19 cellular contexts compared by ENCODE assay signal in genomic region chr6:33670971-33671370, GRCh38. TPM values are rescaled to one million over a fixed set of nuclear protein-coding genes. Genes with fewer than 3 reads are reported as not detected.
A peak's percentile ranks its signal among the peaks of the same experiment; 100 is the strongest.
DNase-seq lines count a peak whose midpoint lies in the region; ATAC-seq and TF ChIP-seq lines count a peak whose summit lies in the region.
"Had no signal": no experiment of that assay in that cellular context is flagged by ENCODE, and none has a peak within 500 bp of the region (broad histone marks: within the 10 kb centered on the region; RNA-seq: fewer than 3 reads in every experiment).

No MANE protein-coding gene starts in this region.

- H4K91ac ChIP-seq in neuronal stem cell (ENCODE audit: low read depth, low read length, poor library complexity) = no peak overlapping the region

- peak overlapping the region; percentile 35 for H3K23ac ChIP-seq in neuronal stem cell (ENCODE audit: low read depth, low read length, poor library complexity)

- ATAC-seq in stimulated activated naive CD8-positive, alpha-beta T cell treated with anti-CD3 and anti-CD28 coated beads, Interleukin-15, Interleukin-2, amounts not matched to agents 100 U/mL and 50 U/mL, for 24 hours = no peak
- ATAC-seq in left ventricle myocardium superior = no peak
- no peak for ATAC-seq in HG03432 (IDR thresholded peaks at IDR 0.05; ENCODE audit: unreplicated experiment)
- ATAC-seq in HG02840 (IDR thresholded peaks at IDR 0.05; ENCODE audit: low FRiP score, unreplicated experiment) = no peak
- ATAC-seq: GM12878 had no signal

- peak overlapping the region; percentile 29 for H3K18ac ChIP-seq in neuronal stem cell (ENCODE audit: low read length)

- H3K9me3 ChIP-seq in HEK293 (ENCODE audit: control insufficient read depth, insufficient read depth, low read depth, low read length) (no peaks in the 10 kb centered on the region), esophagus (ENCODE audit: control insufficient read depth in 2 of 2, insufficient read depth in 1 of 2, low read depth in 1 of 2, low read length in 1 of 2) (no peaks in the 10 kb centered on the region), neuronal stem cell (replicated peaks in 1 of 2; ENCODE audit: control insufficient read depth in 2 of 2, insufficient read depth in 1 of 2, low read depth in 1 of 2, low read length in 2 of 2) (no peaks in the 10 kb centered on the region)
- H3K9me3 ChIP-seq: Peyer's patch had no signal

- H3K27me3 ChIP-seq in esophagus (ENCODE audit: control insufficient read depth in 1 of 2, insufficient read depth in 2 of 2, low read length in 2 of 2) (no peaks in the 10 kb centered on the region), neuronal stem cell (ENCODE audit: control insufficient read depth in 3 of 3, insufficient read depth in 3 of 3, low read depth in 1 of 3, low read length in 3 of 3) (no peaks in the 10 kb centered on the region)
- H3K27me3 ChIP-seq: Peyer's patch had no signal

- H3K4me1 ChIP-seq in HEK293 (ENCODE audit: control insufficient read depth, insufficient read depth, low read length) (no peaks in the 10 kb centered on the region), esophagus (ENCODE audit: control insufficient read depth in 2 of 2, insufficient read depth in 2 of 2, low read length in 1 of 2) (peaks cover 4% of the 10 kb centered on the region in 2 donors), neuronal stem cell (ENCODE audit: control insufficient read depth in 2 of 2, insufficient read depth in 1 of 2, low read depth in 1 of 2, low read length in 2 of 2) (peaks cover 12 to 16% of the 10 kb centered on the region in 2 donors)
- H3K4me1 ChIP-seq: Peyer's patch had no signal

- H3K9ac ChIP-seq in neuronal stem cell (ENCODE audit: low read depth, low read length, poor library complexity) = no peak overlapping the region

- no peak for TF ChIP-seq CTCF in HEK293 (tag by site-specific recombination; IDR thresholded peaks at IDR 0.05)

- peak overlapping the region; percentile 23 for H2AK5ac ChIP-seq in neuronal stem cell (ENCODE audit: low read depth, low read length)

- no peak overlapping the region for H3K14ac ChIP-seq in neuronal stem cell (ENCODE audit: low read length)

- DNase-seq in ELF-1 (ENCODE audit: low read depth, low spot score) = peak; percentile 45
- DNase-seq in neuronal stem cell (ENCODE audit: low spot score) = no peak
- no peak for DNase-seq in stimulated activated naive CD8-positive, alpha-beta T cell treated with anti-CD3 and anti-CD28 coated beads, Interleukin-15, Interleukin-2, amounts not matched to agents 100 U/mL and 50 U/mL, for 24 hours
- no peak for DNase-seq in left ventricle myocardium superior
- DNase-seq: CD4-positive, CD25-positive, alpha-beta regulatory T cell; COR-L47; DMS79 treated with DMSO at 0.1 percent for 48 hours; KG1; NCI-H1105; NCI-H146; NCI-H2029 treated with DMSO at 0.1 percent for 48 hours; NCI-H526; Peyer's patch; Right ventricle myocardium superior had no signal

- CTCF ChIA-PET in HEK293 (lab: Yijun Ruan, JAX) = interaction anchor here (0.7 to 3.0 kb wide), 3 partner anchors 29 to 85 kb away, joined by 3 to 12 read pairs (median 8); no protein-coding TSS in a partner anchor

- POLR2A ChIA-PET in HEK293 (lab: Yijun Ruan, JAX) = interaction anchor here (0.5 kb wide), 1 partner anchor 49 kb away, joined by 4 read pairs; no protein-coding TSS in a partner anchor

- no peak overlapping the region for H2BK15ac ChIP-seq in neuronal stem cell (ENCODE audit: low read length)

- H2BK12ac ChIP-seq in neuronal stem cell (ENCODE audit: low read length) = no peak overlapping the region

- intact Hi-C loops in left ventricle myocardium superior (cut with micrococcal nuclease) = no loop called here

- H3K36me3 ChIP-seq in HEK293 (ENCODE audit: control insufficient read depth in 2 of 2, insufficient read depth in 1 of 2, low read length in 2 of 2) (peaks cover 4 to 49% of the 10 kb centered on the region in 2 experiments; a peak in 2 of 3 replicates), esophagus (ENCODE audit: control insufficient read depth in 2 of 2, insufficient read depth in 2 of 2, low read length in 1 of 2) (peaks cover 3 to 45% of the 10 kb centered on the region in 2 donors), neuronal stem cell (replicated peaks in 1 of 2; ENCODE audit: control insufficient read depth in 2 of 2, insufficient read depth in 2 of 2, low read length in 2 of 2) (no peaks in the 10 kb centered on the region)

- H3K4me2 ChIP-seq in neuronal stem cell (ENCODE audit: insufficient read depth, low read length, poor library complexity, severe bottlenecking) = no peak overlapping the region

- WGBS in esophagus, 2 donors = 72 to 77% methylated on average over 22 of the region's 22 CpGs
- no CpG with 5 or more reads among the region's 22 CpGs for WGBS in neuronal stem cell (ENCODE audit: extremely low coverage in 2 of 2, insufficient read length in 2 of 2, insufficient replicate concordance in 1 of 2), 2 donors

- no peak overlapping the region for H2BK5ac ChIP-seq in neuronal stem cell (ENCODE audit: low read length)

- H2BK120ac ChIP-seq in neuronal stem cell (ENCODE audit: low read depth, low read length) = no peak overlapping the region

- H3K4ac ChIP-seq in neuronal stem cell (ENCODE audit: low read length) = no peak overlapping the region

- H3K27ac ChIP-seq in HEK293 (ENCODE audit: extremely low read depth, low read depth, low read length) = no peak overlapping the region
- peak overlapping the region; percentile 25 to 76 for H3K27ac ChIP-seq in esophagus (ENCODE audit: low read depth in 2 of 2, low read length in 1 of 2)
- H3K27ac ChIP-seq in neuronal stem cell (replicated peaks; ENCODE audit: low read length) = no peak overlapping the region
- H3K27ac ChIP-seq: Peyer's patch had no signal

- no peak overlapping the region for H4K8ac ChIP-seq in neuronal stem cell (ENCODE audit: low read depth, low read length)

- H3K4me3 ChIP-seq in HEK293 (ENCODE audit: low read depth, low read length) = no peak overlapping the region
- no peak overlapping the region for H3K4me3 ChIP-seq in esophagus (ENCODE audit: low read depth in 1 of 2, low read length in 2 of 2)
- H3K4me3 ChIP-seq in neuronal stem cell (ENCODE audit: low read length in 2 of 2) = no peak overlapping the region
- H3K4me3 ChIP-seq: GM12878, Peyer's patch had no signal

- no peak overlapping the region for H2AFZ ChIP-seq in neuronal stem cell (ENCODE audit: low read length)

- H3K79me1 ChIP-seq in neuronal stem cell (ENCODE audit: low read depth, low read length) = no peaks in the 10 kb centered on the region

TF ChIP-seq in HEK293, 187 proteins besides CTCF, POLR2A, EP300 and RAD21:
- TF ChIP-seq SP3 (tag by site-specific recombination; IDR thresholded peaks at IDR 0.05) (0 out of 2 replicates have a peak, but pooled peaks have one; percentile 36), KLF9 (tag by site-specific recombination; IDR thresholded peaks at IDR 0.05; ENCODE audit: low read depth) (peak; percentile 88), GLIS2 (tag by site-specific recombination; IDR thresholded peaks at IDR 0.05) (peak; percentile 52; the same call in 1 of the 2 replicates), KLF8 (tag by site-specific recombination; IDR thresholded peaks at IDR 0.05) (peak; percentile 56; the same call in 1 of the 2 replicates), TRIM28 (IDR thresholded peaks at IDR 0.05; ENCODE audit: borderline replicate concordance, low read length) (no peak)
TF ChIP-seq in HEK293: peak in this region for 4.

RNA-seq across cellular contexts. Expression of gene UQCC2, which starts 40.5 kb away (rescaled TPM):
- 10 to 100 TPM; 56.1 to 93.7 TPM for polyA plus RNA-seq in esophagus
- polyA plus RNA-seq in neuronal stem cell (2013, experiment 1 of 2) = 222 TPM
- polyA plus RNA-seq in neuronal stem cell (2013, experiment 2 of 2) = 222 TPM
- total RNA-seq in left ventricle myocardium superior = 190 TPM

RNA-seq across cellular contexts. Expression of gene ITPR3, which starts 49.8 kb away (rescaled TPM):
- 10 to 100 TPM; 11.9 to 15.0 TPM for polyA plus RNA-seq in esophagus
- polyA plus RNA-seq in neuronal stem cell (2013, experiment 1 of 2) = 1.4 TPM
- 1.4 TPM for polyA plus RNA-seq in neuronal stem cell (2013, experiment 2 of 2)
- total RNA-seq in left ventricle myocardium superior = 6.1 TPM

Comparison
In these comparisons a context has a peak if more than half of its experiments do, and no peak if none do; other contexts are left out.
1. H3K27ac ChIP-seq: peak in esophagus (2 of 2); none in HEK293 (single experiment) and neuronal stem cell (single experiment).